In genomic region chr11:1863352-1864215, GRCh38 we compare ENCODE assay signal across 8 cellular contexts. TPM values are rescaled to one million over a fixed set of nuclear protein-coding genes. Genes with fewer than 3 reads are reported as not detected.
DNase-seq lines count a peak whose midpoint lies in the region; ATAC-seq, FAIRE-seq and TF ChIP-seq lines count a peak whose summit lies in the region.

No MANE protein-coding gene starts in this region.

- no peaks in the 10 kb centered on the region for H3K9me3 ChIP-seq in endothelial cell of umbilical vein (replicated peaks; ENCODE audit: control insufficient read depth, insufficient read depth, low read length)

- peak overlapping the region; percentile 41 for H3K4me3 Mint-ChIP-seq in mesothelial cell of epicardium

- intact Hi-C loops in endothelial cell of umbilical vein (cut with micrococcal nuclease): no loop called here

- peak overlapping the region; percentile 88 for H3K27ac Mint-ChIP-seq in mesothelial cell of epicardium

- dilution Hi-C loops in endothelial cell of umbilical vein (cut with MboI; ENCODE audit: extremely low pct_ligation_motif_present, low sequenced_read_pairs): no loop called here

- no peaks in the 10 kb centered on the region for H3K27me3 ChIP-seq in endothelial cell of umbilical vein (ENCODE audit: control insufficient read depth in 2 of 2, insufficient read depth in 2 of 2, low read length in 2 of 2)

- CTCF ChIA-PET in endothelial cell of umbilical vein (lab: Charles Lee): interaction anchor here (1.0 to 3.9 kb wide), 5 partner anchors 13 to 211 kb away, joined by 3 to 21 read pairs (median 9); no protein-coding TSS in a partner anchor

- no TSS peak for BruUV-seq in endothelial cell of umbilical vein (replicated peaks; lab: Mats Ljungman, UMichigan)

- ATAC-seq in HG02798 (IDR thresholded peaks at IDR 0.05; ENCODE audit: poor library complexity, unreplicated experiment): no peak

- no peaks in the 10 kb centered on the region for H3K9me3 Mint-ChIP-seq in mesothelial cell of epicardium

- H3K9me1 ChIP-seq in endothelial cell of umbilical vein (replicated peaks; ENCODE audit: control insufficient read depth, extremely low read depth, insufficient read depth, low read length): no peaks in the 10 kb centered on the region

- no peak for TF ChIP-seq CTCF in endothelial cell of umbilical vein (IDR thresholded peaks at IDR 0.05; ENCODE audit: extremely low read depth in 1 of 2, insufficient read depth in 1 of 2, low read depth in 1 of 2, low read length in 2 of 2)
- TF ChIP-seq CTCF in mesothelial cell of epicardium (IDR thresholded peaks at IDR 0.05; ENCODE audit: unreplicated experiment): no peak

- FAIRE-seq in endothelial cell of umbilical vein (lab: Jason Lieb, UNC): peak; percentile 96

- H3K4me3 ChIP-seq in endothelial cell of umbilical vein (replicated peaks in 1 of 3; ENCODE audit: insufficient read depth in 1 of 3, low read depth in 1 of 3, low read length in 3 of 3) (no peak overlapping the region), urinary bladder (ENCODE audit: low read depth, low read length) (peak overlapping the region; percentile 27)

- 18% methylated on average over 27 of the region's 27 CpGs for WGBS in urinary bladder

- H2AFZ ChIP-seq in endothelial cell of umbilical vein (ENCODE audit: low read depth, low read length): peak overlapping the region; percentile 88

- POLR2A ChIA-PET in endothelial cell of umbilical vein (lab: Charles Lee): no interaction called here

- H3K36me3 Mint-ChIP-seq in mesothelial cell of epicardium: no peaks in the 10 kb centered on the region

- H4K20me1 ChIP-seq in endothelial cell of umbilical vein (replicated peaks; ENCODE audit: control insufficient read depth, extremely low read depth, insufficient read depth, low read length): no peaks in the 10 kb centered on the region

- H3K36me3 ChIP-seq in endothelial cell of umbilical vein (ENCODE audit: control insufficient read depth in 2 of 2, extremely low read depth in 1 of 2, insufficient read depth in 2 of 2, low read length in 2 of 2) (no peaks in the 10 kb centered on the region), urinary bladder (ENCODE audit: insufficient read depth) (no peaks in the 10 kb centered on the region)

- no peak for TF ChIP-seq POLR2A in endothelial cell of umbilical vein (IDR thresholded peaks at IDR 0.05; ENCODE audit: low read depth, low read length)

- peak; percentile 84 for DNase-seq in DMS53 (lab: John Stamatoyannopoulos, UW)
- peak; percentile 80 for DNase-seq in NCI-H748 (lab: John Stamatoyannopoulos, UW; ENCODE audit: unreplicated experiment)
- peak; percentile 82 for DNase-seq in endothelial cell of umbilical vein (ENCODE audit: low read depth, low spot score)
- peak in 1 of 2 experiments; percentile 56 for DNase-seq in mesothelial cell of epicardium (ENCODE audit: low spot score in 2 of 2, unreplicated experiment in 2 of 2)
- no peak for DNase-seq in NCI-H226
- no peak for DNase-seq in activated T-cell treated with anti-CD3 and anti-CD28 coated beads, Interleukin-2, amount 50 U/mL, for 1 hour

- H3K9ac ChIP-seq in endothelial cell of umbilical vein (replicated peaks; ENCODE audit: extremely low read depth, insufficient read depth, low read length): no peak overlapping the region

- H3K27ac ChIP-seq in endothelial cell of umbilical vein (ENCODE audit: insufficient read depth, low read depth, low read length) (no peak overlapping the region), urinary bladder (ENCODE audit: low read depth) (peak overlapping the region; percentile 93)

- H3K4me1 Mint-ChIP-seq in mesothelial cell of epicardium: peaks cover 21% of the 10 kb centered on the region

- no peaks in the 10 kb centered on the region for H3K79me2 ChIP-seq in endothelial cell of umbilical vein (ENCODE audit: control insufficient read depth, insufficient read depth, low read length)

- no peak overlapping the region for H3K4me2 ChIP-seq in endothelial cell of umbilical vein (ENCODE audit: insufficient read depth, low read length)

- H3K4me1 ChIP-seq in endothelial cell of umbilical vein (ENCODE audit: control insufficient read depth, extremely low read depth, insufficient read depth, low read length): peaks cover 12% of the 10 kb centered on the region
- no peaks in the 10 kb centered on the region for H3K4me1 ChIP-seq in urinary bladder (ENCODE audit: insufficient read depth)

- no peaks in the 10 kb centered on the region for H3K27me3 Mint-ChIP-seq in mesothelial cell of epicardium (ENCODE audit: low read depth)

TF ChIP-seq in endothelial cell of umbilical vein, 7 proteins besides CTCF, POLR2A, EP300 and RAD21:
- TF ChIP-seq FOS (IDR thresholded peaks at IDR 0.05; ENCODE audit: borderline replicate concordance, insufficient read depth, low read length) (peak; percentile 90), GATA2 (IDR thresholded peaks at IDR 0.05; ENCODE audit: insufficient read depth, insufficient read length, low read depth, low read length) (no peak), EZH2 (IDR thresholded peaks at IDR 0.05; ENCODE audit: borderline replicate concordance, low read depth, low read length, severe bottlenecking) (no peak), POLR2AphosphoS5 (IDR thresholded peaks at IDR 0.05; ENCODE audit: insufficient read depth, low read depth, low read length) (peak; percentile 66)
- TF ChIP-seq, protein P1, sequence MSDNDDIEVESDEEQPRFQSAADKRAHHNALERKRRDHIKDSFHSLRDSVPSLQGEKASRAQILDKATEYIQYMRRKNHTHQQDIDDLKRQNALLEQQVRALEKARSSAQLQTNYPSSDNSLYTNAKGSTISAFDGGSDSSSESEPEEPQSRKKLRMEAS (IDR thresholded peaks at IDR 0.05; ENCODE audit: insufficient read depth, insufficient read length): peak; percentile 31
TF ChIP-seq in endothelial cell of umbilical vein: peak in this region for 3.

RNA-seq across cellular contexts. Expression of gene LSP1, which starts 10.7 kb away (rescaled TPM):
- not detected in 2 replicates for total RNA-seq in endothelial cell of umbilical vein
- polyA plus RNA-seq in endothelial cell of umbilical vein: not detected in 2 replicates
- 0.05 TPM in 1 of 2 replicates, not detected in the other for polyA plus RNA-seq in endothelial cell of umbilical vein (2011; cell fraction: cytosol; rRNA removed)
- polyA plus RNA-seq in endothelial cell of umbilical vein (2011; cell fraction: nucleus; rRNA removed): 0.13 TPM in 1 of 2 replicates, not detected in the other
- not detected in 2 replicates for polyA plus RNA-seq in endothelial cell of umbilical vein (2012)
- polyA minus RNA-seq in endothelial cell of umbilical vein: not detected in 2 replicates
- not detected for polyA minus RNA-seq in endothelial cell of umbilical vein (2011; cell fraction: cytosol; rRNA and poly(A)+ RNA removed)
- not detected in 2 replicates for polyA minus RNA-seq in endothelial cell of umbilical vein (2011; cell fraction: nucleus; rRNA and poly(A)+ RNA removed)
- total RNA-seq in mesothelial cell of epicardium: 4.9 to 5.2 TPM (median 4.9 TPM) in 3 replicates
- 50.7 TPM for total RNA-seq in urinary bladder
- 160 TPM for polyA plus RNA-seq in urinary bladder

RNA-seq across cellular contexts. Expression of gene TNNI2, which starts 24.8 kb away (rescaled TPM):
- not detected in 2 replicates for total RNA-seq in endothelial cell of umbilical vein
- polyA plus RNA-seq in endothelial cell of umbilical vein: not detected in 2 replicates
- not detected in 2 replicates for polyA plus RNA-seq in endothelial cell of umbilical vein (2011; cell fraction: cytosol; rRNA removed)
- polyA plus RNA-seq in endothelial cell of umbilical vein (2011; cell fraction: nucleus; rRNA removed): not detected in 2 replicates
- polyA plus RNA-seq in endothelial cell of umbilical vein (2012): not detected in 2 replicates
- polyA minus RNA-seq in endothelial cell of umbilical vein: not detected in 2 replicates
- not detected for polyA minus RNA-seq in endothelial cell of umbilical vein (2011; cell fraction: cytosol; rRNA and poly(A)+ RNA removed)
- polyA minus RNA-seq in endothelial cell of umbilical vein (2011; cell fraction: nucleus; rRNA and poly(A)+ RNA removed): not detected in 2 replicates
- total RNA-seq in mesothelial cell of epicardium: 0.59 to 1.3 TPM in 2 of 3 replicates, not detected in the other
- total RNA-seq in urinary bladder: 32.6 TPM
- polyA plus RNA-seq in urinary bladder: 4.6 TPM

RNA-seq across cellular contexts. Expression of gene PRR33, which starts 28.1 kb away (rescaled TPM):
- total RNA-seq in endothelial cell of umbilical vein (not detected in 2 replicates), mesothelial cell of epicardium (not detected in 3 replicates), urinary bladder (not detected)
- polyA plus RNA-seq in endothelial cell of umbilical vein (not detected in 2 replicates), urinary bladder (0.28 TPM)
- polyA plus RNA-seq in endothelial cell of umbilical vein (2011; cell fraction: cytosol; rRNA removed): not detected in 2 replicates
- polyA plus RNA-seq in endothelial cell of umbilical vein (2011; cell fraction: nucleus; rRNA removed): not detected in 2 replicates
- polyA plus RNA-seq in endothelial cell of umbilical vein (2012): not detected in 2 replicates
- not detected in 2 replicates for polyA minus RNA-seq in endothelial cell of umbilical vein
- not detected for polyA minus RNA-seq in endothelial cell of umbilical vein (2011; cell fraction: cytosol; rRNA and poly(A)+ RNA removed)
- polyA minus RNA-seq in endothelial cell of umbilical vein (2011; cell fraction: nucleus; rRNA and poly(A)+ RNA removed): not detected in 2 replicates

RNA-seq across cellular contexts. Expression of gene SYT8, which starts 28.8 kb away (rescaled TPM):
- total RNA-seq in endothelial cell of umbilical vein (not detected in 2 replicates), mesothelial cell of epicardium (1.2 to 2.1 TPM (median 1.9 TPM) in 3 replicates), urinary bladder (3.4 TPM)
- polyA plus RNA-seq in endothelial cell of umbilical vein (not detected in 2 replicates), urinary bladder (35.6 TPM)
- polyA plus RNA-seq in endothelial cell of umbilical vein (2011; cell fraction: cytosol; rRNA removed): not detected in 2 replicates
- not detected in 2 replicates for polyA plus RNA-seq in endothelial cell of umbilical vein (2011; cell fraction: nucleus; rRNA removed)
- not detected in 2 replicates for polyA plus RNA-seq in endothelial cell of umbilical vein (2012)
- polyA minus RNA-seq in endothelial cell of umbilical vein: not detected in 2 replicates
- not detected for polyA minus RNA-seq in endothelial cell of umbilical vein (2011; cell fraction: cytosol; rRNA and poly(A)+ RNA removed)
- not detected in 2 replicates for polyA minus RNA-seq in endothelial cell of umbilical vein (2011; cell fraction: nucleus; rRNA and poly(A)+ RNA removed)

RNA-seq across cellular contexts. Expression of gene TNNT3, which starts 55.9 kb away (rescaled TPM):
- not detected in 2 replicates for total RNA-seq in endothelial cell of umbilical vein
- polyA plus RNA-seq in endothelial cell of umbilical vein: not detected in 2 replicates
- polyA plus RNA-seq in endothelial cell of umbilical vein (2011; cell fraction: cytosol; rRNA removed): not detected in 2 replicates
- not detected in 2 replicates for polyA plus RNA-seq in endothelial cell of umbilical vein (2011; cell fraction: nucleus; rRNA removed)
- polyA plus RNA-seq in endothelial cell of umbilical vein (2012): not detected in 2 replicates
- not detected in 2 replicates for polyA minus RNA-seq in endothelial cell of umbilical vein
- polyA minus RNA-seq in endothelial cell of umbilical vein (2011; cell fraction: cytosol; rRNA and poly(A)+ RNA removed): not detected
- polyA minus RNA-seq in endothelial cell of umbilical vein (2011; cell fraction: nucleus; rRNA and poly(A)+ RNA removed): not detected in 2 replicates
- 15.2 to 19.0 TPM (median 18.0 TPM) in 3 replicates for total RNA-seq in mesothelial cell of epicardium
- 61.6 TPM for total RNA-seq in urinary bladder
- polyA plus RNA-seq in urinary bladder: 39.3 TPM

Comparison
In these comparisons a context has a peak if more than half of its experiments do, and no peak if none do; other contexts are left out.
1. DNase-seq: peak in DMS53 (single experiment), NCI-H748 (single experiment) and endothelial cell of umbilical vein (single experiment); none in NCI-H226 (single experiment) and activated T-cell treated with anti-CD3 and anti-CD28 coated beads, Interleukin-2, amount 50 U/mL, for 1 hour (single experiment).
2. RNA of gene TNNI2, which starts 24.8 kb away (total RNA-seq): 32.6 TPM in urinary bladder (single experiment); 0.59 to 1.3 TPM in mesothelial cell of epicardium and not detected in endothelial cell of umbilical vein; every median in the first group is over 10 times any median in the second.